In the genomic region with DNA sequence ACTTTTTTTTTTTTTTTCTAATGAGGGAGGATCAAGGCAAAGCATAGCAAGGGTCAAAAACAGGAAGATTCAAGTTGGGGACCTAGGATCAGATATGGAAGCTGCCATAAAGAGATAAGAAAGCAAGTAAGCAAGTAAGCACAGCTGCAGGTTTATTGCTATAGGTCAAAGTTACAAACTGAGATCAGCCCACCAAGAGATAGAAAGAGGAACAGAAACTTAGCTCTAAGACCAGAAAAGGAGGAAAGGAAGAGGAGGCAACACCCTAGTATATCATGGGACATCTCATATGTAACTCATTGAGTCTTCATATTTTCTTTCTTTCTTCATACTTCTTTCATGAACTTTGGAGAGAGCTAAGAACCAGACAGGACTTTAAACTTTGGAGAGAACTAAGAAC, we compare ENCODE assay signal across 10 cellular contexts.
A peak's percentile ranks its signal among the peaks of the same experiment; 100 is the strongest.
DNase-seq lines count a peak whose midpoint lies in the region; ATAC-seq and TF ChIP-seq lines count a peak whose summit lies in the region.
"Had no signal": no experiment of that assay in that cellular context is flagged by ENCODE, and none has a peak within 500 bp of the region (broad histone marks: within the 10 kb centered on the region; RNA-seq: fewer than 3 reads in every experiment).

No MANE protein-coding gene starts in this region.

- no peaks in the 10 kb centered on the region; the same call in 1 of the 2 replicates for H3K27me3 Mint-ChIP-seq in H9 (ENCODE audit: low read depth)

- H3K27ac ChIP-seq in upper lobe of right lung (no peak overlapping the region), H9 (ENCODE audit: insufficient read length, low read depth, low read length) (no peak overlapping the region), tibial artery (no peak overlapping the region)

- no peak overlapping the region for H3K4me3 Mint-ChIP-seq in H9

- TF ChIP-seq CTCF in upper lobe of right lung (IDR thresholded peaks at IDR 0.05), result no peak
- no peak for TF ChIP-seq CTCF in H9 (conservative IDR thresholded peaks at IDR 0.05)
- no peak for TF ChIP-seq CTCF in tibial artery (IDR thresholded peaks at IDR 0.05)

- no peaks in the 10 kb centered on the region for H3K36me3 ChIP-seq in upper lobe of right lung
- H3K36me3 ChIP-seq in tibial artery, result no peaks in the 10 kb centered on the region

- H2BK5ac ChIP-seq in H9 (ENCODE audit: insufficient read length, low read length), result no peak overlapping the region

- no peak overlapping the region for H3T11ph ChIP-seq in H9 (ENCODE audit: low read length)

- H2BK20ac ChIP-seq in H9 (ENCODE audit: low read depth, low read length, poor library complexity, severe bottlenecking), result no peak overlapping the region

- H2AK5ac ChIP-seq in H9 (ENCODE audit: insufficient read length, low read length), result no peak overlapping the region

- no peak overlapping the region for H3K18ac ChIP-seq in H9 (ENCODE audit: insufficient read length, low read depth, low read length)

- no peaks in the 10 kb centered on the region for H3K27me3 ChIP-seq in upper lobe of right lung
- no peaks in the 10 kb centered on the region for H3K27me3 ChIP-seq in H9 (ENCODE audit: insufficient read depth, low read length)
- H3K27me3 ChIP-seq in tibial artery, result no peaks in the 10 kb centered on the region

- no peak overlapping the region for H3K14ac ChIP-seq in H9 (ENCODE audit: insufficient read depth, low read length)

- no peak overlapping the region for H3K23ac ChIP-seq in H9 (ENCODE audit: insufficient read length, low read depth, low read length)

- peak overlapping the region in 1 of 3 experiments; percentile 32; a peak in 1 of 7 replicates for H3K27ac Mint-ChIP-seq in H9

- H3K4ac ChIP-seq in H9 (ENCODE audit: low read depth, low read length), result no peak overlapping the region

- no peak overlapping the region for H4K8ac ChIP-seq in H9 (replicated peaks; ENCODE audit: insufficient read length, low read depth, low read length)

- H3K9me3 Mint-ChIP-seq in H9, result peaks cover 2 to 5% of the 10 kb centered on the region in 2 experiments; a peak in 3 of 5 replicates

- no peaks in the 10 kb centered on the region for H3K79me2 ChIP-seq in H9 (ENCODE audit: insufficient read depth, low read length)

- no peaks in the 10 kb centered on the region for H3K79me1 ChIP-seq in H9 (ENCODE audit: insufficient read depth, low read depth, low read length, poor library complexity, severe bottlenecking)

- no peak overlapping the region for H3K4me2 ChIP-seq in H9 (ENCODE audit: insufficient read depth, insufficient read length, low read length)

- H3K4me1 ChIP-seq in upper lobe of right lung, result no peaks in the 10 kb centered on the region
- no peaks in the 10 kb centered on the region for H3K4me1 ChIP-seq in H9 (ENCODE audit: insufficient read depth, low read length)
- H3K4me1 ChIP-seq in tibial artery, result no peaks in the 10 kb centered on the region

- no peak overlapping the region for H2BK12ac ChIP-seq in H9 (ENCODE audit: insufficient read length, low read depth, low read length)

- H3K9me3 ChIP-seq in upper lobe of right lung, result no peaks in the 10 kb centered on the region
- no peaks in the 10 kb centered on the region for H3K9me3 ChIP-seq in H9 (ENCODE audit: control insufficient read depth, low read depth, low read length)
- peaks cover 0 to 2% (median 0%) of the 10 kb centered on the region in 3 donors for H3K9me3 ChIP-seq in tibial artery

- H2BK120ac ChIP-seq in H9 (ENCODE audit: low read depth, low read length, poor library complexity, severe bottlenecking), result no peak overlapping the region

- H3K4me3 ChIP-seq in upper lobe of right lung (no peak overlapping the region), tibial artery (no peak overlapping the region)

- no peaks in the 10 kb centered on the region for H3K36me3 Mint-ChIP-seq in H9 (ENCODE audit: insufficient read depth in 1 of 3, low read depth in 3 of 3)

- no peak overlapping the region for H4K91ac ChIP-seq in H9 (ENCODE audit: insufficient read length, low read depth, low read length)

- no peak overlapping the region for H3K56ac ChIP-seq in H9 (ENCODE audit: insufficient read length, low read depth, low read length)

- H3K4me1 Mint-ChIP-seq in H9, result peaks cover 4 to 19% of the 10 kb centered on the region in 2 experiments; a peak in 3 of 4 replicates

- no peaks in the 10 kb centered on the region for H3K23me2 ChIP-seq in H9 (ENCODE audit: insufficient read length, low read depth, low read length, poor library complexity, severe bottlenecking)

- DNase-seq in NOMO-1 (lab: John Stamatoyannopoulos, UW; ENCODE audit: unreplicated experiment in 2 of 2) (peak; percentile 55 to 76), upper lobe of right lung (no peak), H9 (no peak), tibial artery (no peak), NCI-H2029 treated with DMSO at 0.1 percent for 48 hours (lab: John Stamatoyannopoulos, UW) (no peak)
- DNase-seq: activated CD4-positive, alpha-beta T cell treated with anti-CD3 and anti-CD28 coated beads for 1 hour; hypothalamus; NCI-H187 had no signal

- intact Hi-C loops in upper lobe of right lung (cut with DNase I), result no loop called here
- intact Hi-C loops in tibial artery (cut with DNase I; ENCODE audit: low total_unique reads), result no loop called here

- no peak overlapping the region for H2AFZ ChIP-seq in H9 (ENCODE audit: low read length)

- H4K20me1 ChIP-seq in H9 (ENCODE audit: control insufficient read depth, insufficient read depth, insufficient read length), result no peaks in the 10 kb centered on the region

- ATAC-seq in GM19351 (IDR thresholded peaks at IDR 0.05; ENCODE audit: unreplicated experiment) (peak; percentile 100), HG02970 (IDR thresholded peaks at IDR 0.05; ENCODE audit: low FRiP score, unreplicated experiment) (peak; percentile 100), upper lobe of right lung (peak; percentile 85)

- no peak overlapping the region for H3K9ac ChIP-seq in H9 (ENCODE audit: extremely low read depth, insufficient read length, low read length)

- H4K5ac ChIP-seq in H9 (ENCODE audit: insufficient read length, low read depth, low read length), result no peak overlapping the region

- H2BK15ac ChIP-seq in H9 (ENCODE audit: low read depth, low read length), result no peak overlapping the region

Comparison
In these comparisons a context has a peak if more than half of its experiments do, and no peak if none do; other contexts are left out.
1. DNase-seq: peak in NOMO-1 (2 of 2); none in upper lobe of right lung (single experiment), H9 (single experiment), tibial artery (0 of 2) and NCI-H2029 treated with DMSO at 0.1 percent for 48 hours (single experiment).
2. Peak in every context shown above with its lines, with median percentiles within 50 percentile points of each other: ATAC-seq.